ENCODE assay signal across 8 cellular contexts in genomic region chr11:112219476-112220232, GRCh38. TPM values are rescaled to one million over a fixed set of nuclear protein-coding genes. Genes with fewer than 3 reads are reported as not detected.
DNase-seq lines count a peak whose midpoint lies in the region; ATAC-seq and FAIRE-seq lines count a peak whose summit lies in the region.

No MANE protein-coding gene starts in this region.

- FAIRE-seq in G401.6 (lab: Jason Lieb, UNC): peak; percentile 80

- peak; percentile 18 for DNase-seq in HK-2 (ENCODE audit: unreplicated experiment)
- DNase-seq in NCI-H774 (lab: John Stamatoyannopoulos, UW): peak; percentile 64
- DNase-seq in activated CD8-positive, alpha-beta T cell treated with anti-CD3 and anti-CD28 coated beads, Interleukin-2, amount 10 ng/mL, durations not matched to agents 7 days and 5 days: peak; percentile 63
- peak; percentile 62 for DNase-seq in naive B cell
- no peak for DNase-seq in ureter (ENCODE audit: low spot score)

- peaks cover 3% of the 10 kb centered on the region for H3K4me1 Mint-ChIP-seq in activated CD8-positive, alpha-beta T cell treated with anti-CD3 and anti-CD28 coated beads, Interleukin-2, amount 10 ng/mL, durations not matched to agents 7 days and 5 days (ENCODE audit: low read depth)
- peaks cover 2 to 7% (median 5%) of the 10 kb centered on the region in 3 donors for H3K4me1 Mint-ChIP-seq in naive B cell

- no peak overlapping the region for H3K27ac Mint-ChIP-seq in activated CD8-positive, alpha-beta T cell treated with anti-CD3 and anti-CD28 coated beads, Interleukin-2, amount 10 ng/mL, durations not matched to agents 7 days and 5 days
- H3K27ac Mint-ChIP-seq in naive B cell: peak overlapping the region in 2 of 6 donors; percentile 4 to 57

- no peak overlapping the region for H3K4me3 Mint-ChIP-seq in activated CD8-positive, alpha-beta T cell treated with anti-CD3 and anti-CD28 coated beads, Interleukin-2, amount 10 ng/mL, durations not matched to agents 7 days and 5 days
- peak overlapping the region in 1 of 8 donors; percentile 10 for H3K4me3 Mint-ChIP-seq in naive B cell

- ATAC-seq in GM21447 (IDR thresholded peaks at IDR 0.05; ENCODE audit: unreplicated experiment) (peak; percentile 96), esophagus mucosa (peak; percentile 86), naive B cell (ENCODE audit: low read depth in 2 of 2) (peak; percentile 97 to 99)
- peak; percentile 97 for ATAC-seq in activated CD8-positive, alpha-beta T cell treated with anti-CD3 and anti-CD28 coated beads, Interleukin-2, amount 10 ng/mL, durations not matched to agents 7 days and 5 days

- H3K36me3 Mint-ChIP-seq in activated CD8-positive, alpha-beta T cell treated with anti-CD3 and anti-CD28 coated beads, Interleukin-2, amount 10 ng/mL, durations not matched to agents 7 days and 5 days (ENCODE audit: low read depth): no peaks in the 10 kb centered on the region
- no peaks in the 10 kb centered on the region for H3K36me3 Mint-ChIP-seq in naive B cell

- no peaks in the 10 kb centered on the region for H3K27me3 Mint-ChIP-seq in activated CD8-positive, alpha-beta T cell treated with anti-CD3 and anti-CD28 coated beads, Interleukin-2, amount 10 ng/mL, durations not matched to agents 7 days and 5 days (ENCODE audit: low read depth)
- no peaks in the 10 kb centered on the region for H3K27me3 Mint-ChIP-seq in naive B cell

- CTCF ChIA-PET in activated CD8-positive, alpha-beta T cell treated with anti-CD3 and anti-CD28 coated beads, Interleukin-2, amount 10 ng/mL, durations not matched to agents 7 days and 5 days (lab: Charles Lee): interaction anchor here (0.6 to 10.3 kb wide), 21 partner anchors 8 to 387 kb away, joined by 3 to 264 read pairs (median 4); no protein-coding TSS in a partner anchor

- POLR2A ChIA-PET in activated CD8-positive, alpha-beta T cell treated with anti-CD3 and anti-CD28 coated beads, Interleukin-2, amount 10 ng/mL, durations not matched to agents 7 days and 5 days (lab: Charles Lee): no interaction called here

- no peaks in the 10 kb centered on the region for H3K9me3 Mint-ChIP-seq in activated CD8-positive, alpha-beta T cell treated with anti-CD3 and anti-CD28 coated beads, Interleukin-2, amount 10 ng/mL, durations not matched to agents 7 days and 5 days (ENCODE audit: insufficient read depth)
- no peaks in the 10 kb centered on the region for H3K9me3 Mint-ChIP-seq in naive B cell

RNA-seq across cellular contexts. Expression of gene PTS, which starts 6.6 kb away (rescaled TPM):
- 10 to 100 TPM; 19.8 to 20.8 TPM for total RNA-seq in activated CD8-positive, alpha-beta T cell treated with anti-CD3 and anti-CD28 coated beads, Interleukin-2, amount 10 ng/mL, durations not matched to agents 7 days and 5 days
- total RNA-seq in esophagus mucosa: 32.5 TPM
- polyA plus RNA-seq in naive B cell (ENCODE audit: low read depth in 6 of 6): 10 to 100 TPM; 15.6 to 26.5 (median 22.7) TPM
- total RNA-seq in ureter: 44.5 TPM

RNA-seq across cellular contexts. Expression of gene PLET1, which starts 41.0 kb away (rescaled TPM):
- total RNA-seq in activated CD8-positive, alpha-beta T cell treated with anti-CD3 and anti-CD28 coated beads, Interleukin-2, amount 10 ng/mL, durations not matched to agents 7 days and 5 days: not detected
- not detected for total RNA-seq in esophagus mucosa
- polyA plus RNA-seq in naive B cell (ENCODE audit: low read depth in 6 of 6): under 1 TPM in 1 of 6 donors, not detected in 5; 0.98 TPM
- not detected for total RNA-seq in ureter

RNA-seq across cellular contexts. Expression of gene BCO2, which starts 44.3 kb away (rescaled TPM):
- 1 to 10 TPM; 1.3 to 1.9 TPM for total RNA-seq in activated CD8-positive, alpha-beta T cell treated with anti-CD3 and anti-CD28 coated beads, Interleukin-2, amount 10 ng/mL, durations not matched to agents 7 days and 5 days
- 5.7 TPM for total RNA-seq in esophagus mucosa
- 1 to 10 TPM in 1 of 6 donors, under 1 TPM in 1, not detected in 4; 0.57 to 1.2 TPM for polyA plus RNA-seq in naive B cell (ENCODE audit: low read depth in 6 of 6)
- total RNA-seq in ureter: 8.7 TPM

RNA-seq across cellular contexts. Expression of gene TEX12, which starts 52.5 kb away (rescaled TPM):
- not detected for total RNA-seq in activated CD8-positive, alpha-beta T cell treated with anti-CD3 and anti-CD28 coated beads, Interleukin-2, amount 10 ng/mL, durations not matched to agents 7 days and 5 days
- total RNA-seq in esophagus mucosa (0.16 TPM), ureter (0.68 TPM)
- polyA plus RNA-seq in naive B cell (ENCODE audit: low read depth in 6 of 6): under 1 TPM in 1 of 6 donors, not detected in 5; 0.65 TPM

RNA-seq across cellular contexts. Expression of gene IL18, which starts 55.8 kb away (rescaled TPM):
- under 1 TPM; 0.26 to 0.40 TPM for total RNA-seq in activated CD8-positive, alpha-beta T cell treated with anti-CD3 and anti-CD28 coated beads, Interleukin-2, amount 10 ng/mL, durations not matched to agents 7 days and 5 days
- total RNA-seq in esophagus mucosa (41.8 TPM), ureter (20.0 TPM)
- polyA plus RNA-seq in naive B cell (ENCODE audit: low read depth in 6 of 6): 1 to 10 TPM in 2 of 6 donors, under 1 TPM in 2, not detected in 2; 0.48 to 1.7 (median 1.1) TPM
